ENCODE assay signal across 23 cellular contexts in genomic region chr1:84845357-84845756, GRCh38.
"Had no signal": no experiment of that assay in that cellular context is flagged by ENCODE, and none has a peak within 500 bp of the region (broad histone marks: within the 10 kb centered on the region; RNA-seq: fewer than 3 reads in every experiment).

No MANE protein-coding gene starts in this region.

- H2AFZ ChIP-seq: hepatocyte had no signal

- DNase-seq: islet precursor cell; left ventricle myocardium inferior; midbrain; mucosa of descending colon; naive thymus-derived CD4-positive, alpha-beta T cell; nucleus accumbens; pancreas; posterior cingulate gyrus; retina; right cardiac atrium; spleen; stimulated activated CD4-positive, alpha-beta T cell treated with anti-CD3 and anti-CD28 coated beads, Interleukin-4, amount 100 ng/mL, for 24 hours; stimulated activated naive CD4-positive, alpha-beta T cell; tibial artery; upper lobe of right lung had no signal

- H3K36me3 ChIP-seq: left ventricle myocardium inferior, pancreas, prostate gland, spleen, suprapubic skin, thoracic aorta, tibial artery, upper lobe of right lung had no signal

- H3K9me3 ChIP-seq: left ventricle myocardium inferior, mucosa of descending colon, pancreas, prostate gland, spleen, suprapubic skin, thoracic aorta, tibial artery, upper lobe of right lung had no signal

- H3K79me2 ChIP-seq: hepatocyte had no signal

- ATAC-seq: mucosa of descending colon; naive thymus-derived CD4-positive, alpha-beta T cell; natural killer cell treated with Interleukin-12 subunit alpha and Interleukin-12 subunit beta and Interleukin-15 and Interleukin-18, amount 100 ng/mL, for 72 hours; pancreas; right cardiac atrium; sciatic nerve; stimulated activated effector memory CD8-positive, alpha-beta T cell treated with anti-CD3 and anti-CD28 coated beads, Interleukin-12 subunit alpha, Interleukin-12 subunit beta, amount 100 ng/mL, for 72 hours; upper lobe of right lung had no signal

- H3K27me3 ChIP-seq: hepatocyte, pancreas, spleen, suprapubic skin, tibial artery, upper lobe of right lung had no signal

- H3K4me2 ChIP-seq: hepatocyte had no signal

- H3K27ac ChIP-seq: hepatocyte, left ventricle myocardium inferior, pancreas, prostate gland, skin epidermis, spleen, suprapubic skin, thoracic aorta, tibial artery, upper lobe of right lung had no signal

- H3K4me3 ChIP-seq: hepatocyte, left ventricle myocardium inferior, mucosa of descending colon, pancreas, prostate gland, skin epidermis, spleen, suprapubic skin, thoracic aorta, tibial artery, upper lobe of right lung had no signal

- H3K4me1 ChIP-seq: spleen had no signal
